In the genomic region with DNA sequence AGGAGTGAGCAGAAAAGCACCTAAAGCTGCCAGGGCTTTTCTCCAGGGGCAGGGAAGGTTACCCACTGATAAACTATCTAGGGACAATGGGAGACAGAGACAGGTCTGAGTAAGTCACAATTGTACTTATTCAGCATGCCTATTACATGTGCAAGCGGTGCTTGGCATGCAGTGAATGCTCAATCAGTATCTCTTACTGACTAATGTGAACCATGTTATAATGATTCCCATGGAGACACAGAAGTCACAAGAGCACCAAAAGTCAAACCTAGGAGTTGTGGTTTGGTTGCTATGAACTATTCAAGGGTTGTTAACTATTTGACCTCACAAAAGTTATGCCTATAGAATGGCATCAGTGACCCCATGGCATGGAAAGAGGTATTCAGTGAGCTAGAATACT, we compare ENCODE assay signal across 17 cellular contexts. TPM values are rescaled to one million over a fixed set of nuclear protein-coding genes. Genes with fewer than 3 reads are reported as not detected.
DNase-seq lines count a peak whose midpoint lies in the region; ATAC-seq, FAIRE-seq and TF ChIP-seq lines count a peak whose summit lies in the region.
"Had no signal": no experiment of that assay in that cellular context is flagged by ENCODE, and none has a peak within 500 bp of the region (broad histone marks: within the 10 kb centered on the region; RNA-seq: fewer than 3 reads in every experiment).

No MANE protein-coding gene starts in this region.

- no peak for TF ChIP-seq EP300 in GM12878 (IDR thresholded peaks at IDR 0.05; ENCODE audit: borderline replicate concordance in 1 of 2, control insufficient read depth in 1 of 2, low read depth in 2 of 2, low read length in 2 of 2)

- H3K79me2 ChIP-seq in GM12878 (ENCODE audit: control insufficient read depth, insufficient read depth, low read length), result no peaks in the 10 kb centered on the region

- CTCF ChIA-PET in activated CD4-positive, alpha-beta T cell treated with anti-CD3 and anti-CD28 coated beads for 36 hours (lab: Charles Lee), result interaction anchor here (1.1 to 10.4 kb wide), 6 partner anchors 16 to 104 kb away, joined by 3 to 145 read pairs (median 12); a partner anchor contains a TSS
- CTCF ChIA-PET in GM12878 (lab: Yijun Ruan, JAX) (interaction anchor here (0.9 to 1.8 kb wide), 5 partner anchors 10 to 74 kb away, joined by 4 to 7 read pairs (median 4); no protein-coding TSS in a partner anchor), A673 (lab: Charles Lee) (no interaction called here)

- in situ Hi-C loops in GM12878 (cut with MboI), result no loop called here

- SMC1A ChIA-PET in GM12878 (lab: Charles Lee; ENCODE audit: uncharacterized antibody, unreplicated experiment), result interaction anchor here (0.8 to 42.6 kb wide), 10 partner anchors 4 to 72 kb away, joined by 3 to 1803 read pairs (median 4); no protein-coding TSS in a partner anchor

- H3K36me3 Mint-ChIP-seq in activated CD4-positive, alpha-beta T cell treated with anti-CD3 and anti-CD28 coated beads for 36 hours (ENCODE audit: low read depth), result peaks cover 4% of the 10 kb centered on the region
- H3K36me3 Mint-ChIP-seq in activated naive CD8-positive, alpha-beta T cell treated with anti-CD3 and anti-CD28 coated beads, Interleukin-2, amount 10 ng/mL, durations not matched to agents 7 days and 5 days, result no peaks in the 10 kb centered on the region
- H3K36me3 Mint-ChIP-seq in activated naive CD8-positive, alpha-beta T cell treated with anti-CD3 and anti-CD28 coated beads for 36 hours, result no peaks in the 10 kb centered on the region
- H3K36me3 Mint-ChIP-seq: CD4-positive, CD25-positive, alpha-beta regulatory T cell had no signal

- RAD21 ChIA-PET in GM12878 (lab: Charles Lee; ENCODE audit: unreplicated experiment), result interaction anchor here (1.1 to 23.9 kb wide), 4 partner anchors 35 to 85 kb away, joined by 3 to 322 read pairs (median 6); a partner anchor contains a TSS

- intact Hi-C loops in activated CD4-positive, alpha-beta T cell treated with anti-CD3 and anti-CD28 coated beads for 36 hours (cut with DNase I, micrococcal nuclease), result loop anchor here in 1 of 2 experiments (10.0 kb wide), 1 partner anchor 1010 kb away; no protein-coding TSS in a partner anchor
- intact Hi-C loops in GM12878 (cut with micrococcal nuclease; ENCODE audit: unreplicated experiment) (no loop called here), A673 (cut with micrococcal nuclease; ENCODE audit: unreplicated experiment) (no loop called here)

- H3K4me3 Mint-ChIP-seq in activated CD4-positive, alpha-beta T cell treated with anti-CD3 and anti-CD28 coated beads for 36 hours, result no peak overlapping the region
- no peak overlapping the region for H3K4me3 Mint-ChIP-seq in activated naive CD8-positive, alpha-beta T cell treated with anti-CD3 and anti-CD28 coated beads, Interleukin-2, amount 10 ng/mL, durations not matched to agents 7 days and 5 days
- no peak overlapping the region for H3K4me3 Mint-ChIP-seq in activated naive CD8-positive, alpha-beta T cell treated with anti-CD3 and anti-CD28 coated beads for 36 hours
- H3K4me3 Mint-ChIP-seq: CD4-positive, CD25-positive, alpha-beta regulatory T cell had no signal

- POLR2A ChIA-PET in activated CD4-positive, alpha-beta T cell treated with anti-CD3 and anti-CD28 coated beads for 36 hours (lab: Charles Lee), result interaction anchor here (0.6 kb wide), 1 partner anchor 37 kb away, joined by 3 read pairs; no protein-coding TSS in a partner anchor
- POLR2A ChIA-PET in activated naive CD8-positive, alpha-beta T cell treated with anti-CD3 and anti-CD28 coated beads, Interleukin-2, amount 10 ng/mL, durations not matched to agents 7 days and 5 days (lab: Charles Lee), result interaction anchor here (1.4 to 1.5 kb wide), 2 partner anchors 38 to 75 kb away, joined by 3 to 4 read pairs; no protein-coding TSS in a partner anchor
- POLR2A ChIA-PET in GM12878 (lab: Charles Lee), result no interaction called here
- POLR2A ChIA-PET in A673 (lab: Charles Lee; ENCODE audit: low non-redundant PET), result no interaction called here

- DNase-seq in activated CD4-positive, alpha-beta T cell treated with anti-CD3 and anti-CD28 coated beads for 36 hours, result no peak
- DNase-seq in activated CD4-positive, alpha-beta T cell treated with anti-CD3 and anti-CD28 coated beads, Interleukin-2, amount 50 U/mL, for 4 hours, result no peak
- no peak for DNase-seq in activated naive CD8-positive, alpha-beta T cell treated with anti-CD3 and anti-CD28 coated beads, Interleukin-2, amount 10 ng/mL, durations not matched to agents 7 days and 5 days
- DNase-seq in activated naive CD8-positive, alpha-beta T cell treated with anti-CD3 and anti-CD28 coated beads for 36 hours, result no peak
- DNase-seq in GM12878 (ENCODE audit: low read depth, low spot score) (no peak), A673 (ENCODE audit: low spot score) (no peak)
- DNase-seq in stimulated activated CD4-positive, alpha-beta T cell treated with anti-CD3 and anti-CD28 coated beads, Interleukin-15, amount 100 ng/mL, for 24 hours, result no peak
- DNase-seq: CD4-positive, CD25-positive, alpha-beta regulatory T cell; DMS53; GM23248 had no signal

- TF ChIP-seq POLR2A in GM12878 (IDR thresholded peaks at IDR 0.05; ENCODE audit: low read depth, low read length), result no peak

- H3K27ac Mint-ChIP-seq in activated CD4-positive, alpha-beta T cell treated with anti-CD3 and anti-CD28 coated beads for 36 hours, result peak overlapping the region; percentile 44
- H3K27ac Mint-ChIP-seq in activated naive CD8-positive, alpha-beta T cell treated with anti-CD3 and anti-CD28 coated beads, Interleukin-2, amount 10 ng/mL, durations not matched to agents 7 days and 5 days, result peak overlapping the region; percentile 15
- H3K27ac Mint-ChIP-seq in activated naive CD8-positive, alpha-beta T cell treated with anti-CD3 and anti-CD28 coated beads for 36 hours, result no peak overlapping the region
- H3K27ac Mint-ChIP-seq: CD4-positive, CD25-positive, alpha-beta regulatory T cell had no signal

- no peaks in the 10 kb centered on the region for H3K9me3 Mint-ChIP-seq in activated CD4-positive, alpha-beta T cell treated with anti-CD3 and anti-CD28 coated beads for 36 hours (ENCODE audit: low read depth)
- H3K9me3 Mint-ChIP-seq in activated naive CD8-positive, alpha-beta T cell treated with anti-CD3 and anti-CD28 coated beads, Interleukin-2, amount 10 ng/mL, durations not matched to agents 7 days and 5 days, result no peaks in the 10 kb centered on the region
- H3K9me3 Mint-ChIP-seq in activated naive CD8-positive, alpha-beta T cell treated with anti-CD3 and anti-CD28 coated beads for 36 hours, result peaks cover 1% of the 10 kb centered on the region

- no peak overlapping the region for H3K4me2 ChIP-seq in GM12878 (ENCODE audit: control insufficient read depth, insufficient read depth)
- H3K4me2 ChIP-seq: BLaER1 treated with 17β-estradiol and CSF1 and Interleukin-3, amounts not matched to agents 10 nM and 100 nM had no signal

- no peaks in the 10 kb centered on the region for H4K20me1 ChIP-seq in GM12878 (ENCODE audit: control insufficient read depth, insufficient read depth)
- H4K20me1 ChIP-seq: BLaER1 treated with 17β-estradiol and CSF1 and Interleukin-3, amounts not matched to agents 10 nM and 100 nM had no signal

- H3K27ac ChIP-seq in GM12878 (ENCODE audit: control insufficient read depth, insufficient read depth) (no peak overlapping the region), A673 (ENCODE audit: low read depth, low read length, poor library complexity, severe bottlenecking) (no peak overlapping the region)
- H3K27ac ChIP-seq: 22Rv1; BLaER1 treated with 17β-estradiol and CSF1 and Interleukin-3, amounts not matched to agents 10 nM and 100 nM; GM23248 had no signal

- H2AFZ ChIP-seq in GM12878 (ENCODE audit: control insufficient read depth, low read depth, low read length), result no peak overlapping the region
- H2AFZ ChIP-seq: GM23248 had no signal

- ATAC-seq in activated CD4-positive, alpha-beta T cell treated with anti-CD3 and anti-CD28 coated beads for 36 hours, result no peak
- no peak for ATAC-seq in activated naive CD8-positive, alpha-beta T cell treated with anti-CD3 and anti-CD28 coated beads, Interleukin-2, amount 10 ng/mL, durations not matched to agents 7 days and 5 days (ENCODE audit: low read depth)
- ATAC-seq in GM12878, result peak; percentile 47
- ATAC-seq: HCT116, HepG2 had no signal

- H3K9me3 ChIP-seq in GM12878 (replicated peaks; ENCODE audit: control insufficient read depth, insufficient read depth, low read length), result no peaks in the 10 kb centered on the region
- H3K9me3 ChIP-seq in A673 (ENCODE audit: low read depth, low read length, poor library complexity, severe bottlenecking), result no peaks in the 10 kb centered on the region

- H3K27me3 Mint-ChIP-seq in activated CD4-positive, alpha-beta T cell treated with anti-CD3 and anti-CD28 coated beads for 36 hours, result no peaks in the 10 kb centered on the region
- H3K27me3 Mint-ChIP-seq in activated naive CD8-positive, alpha-beta T cell treated with anti-CD3 and anti-CD28 coated beads, Interleukin-2, amount 10 ng/mL, durations not matched to agents 7 days and 5 days, result no peaks in the 10 kb centered on the region
- no peaks in the 10 kb centered on the region for H3K27me3 Mint-ChIP-seq in activated naive CD8-positive, alpha-beta T cell treated with anti-CD3 and anti-CD28 coated beads for 36 hours

- TF ChIP-seq RAD21 in GM12878 (IDR thresholded peaks at IDR 0.05; ENCODE audit: insufficient read depth, low read depth, low read length), result no peak

- WGBS in GM12878 (ENCODE audit: insufficient coverage, insufficient replicate concordance, low lambda C conversion rate, missing lambda C conversion rate), result 96% methylated on average over 1 of the region's 1 CpG

- H3K4me3 ChIP-seq in GM12878, result no peak overlapping the region
- H3K4me3 ChIP-seq in A673 (ENCODE audit: low read depth, low read length, poor library complexity, severe bottlenecking), result no peak overlapping the region
- H3K4me3 ChIP-seq: BLaER1 treated with 17β-estradiol and CSF1 and Interleukin-3, amounts not matched to agents 10 nM and 100 nM; GM23248 had no signal

- H3K27me3 ChIP-seq in GM12878 (replicated peaks in 1 of 2; ENCODE audit: control insufficient read depth in 2 of 2, insufficient read depth in 2 of 2, low read length in 1 of 2), result no peaks in the 10 kb centered on the region
- H3K27me3 ChIP-seq in A673 (replicated peaks; ENCODE audit: insufficient read depth, low read depth, low read length, poor library complexity), result peaks cover 27% of the 10 kb centered on the region
- H3K27me3 ChIP-seq: BLaER1 treated with 17β-estradiol and CSF1 and Interleukin-3, amounts not matched to agents 10 nM and 100 nM had no signal

- H3K36me3 ChIP-seq in GM12878 (ENCODE audit: control insufficient read depth in 2 of 2, insufficient read depth in 2 of 2, low read length in 1 of 2), result no peaks in the 10 kb centered on the region
- no peaks in the 10 kb centered on the region for H3K36me3 ChIP-seq in A673 (ENCODE audit: insufficient read depth, low read length, poor library complexity, severe bottlenecking)
- H3K36me3 ChIP-seq: BLaER1 treated with 17β-estradiol and CSF1 and Interleukin-3, amounts not matched to agents 10 nM and 100 nM had no signal

- TF ChIP-seq CTCF in GM12878 (IDR thresholded peaks at IDR 0.05 in 2 of 3, conservative IDR thresholded peaks at IDR 0.05 in 1 of 3; ENCODE audit: control insufficient read depth in 2 of 3, extremely low read depth in 1 of 3, insufficient read depth in 1 of 3, low read depth in 3 of 3, low read length in 3 of 3) (no peak), A673 (conservative IDR thresholded peaks at IDR 0.05; ENCODE audit: low read depth, low read length) (no peak)

- FAIRE-seq in GM12878 (lab: Jason Lieb, UNC), result no peak
- FAIRE-seq: GM12891, H54, HepG2 had no signal

- BruUV-seq in GM12878 (replicated peaks; lab: Mats Ljungman, UMichigan), result no TSS peak
- BruUV-seq in A673 (replicated peaks; lab: Mats Ljungman, UMichigan), result no TSS peak

- H3K9ac ChIP-seq in GM12878 (ENCODE audit: control insufficient read depth, insufficient read depth, low read length), result no peak overlapping the region
- H3K9ac ChIP-seq: BLaER1 treated with 17β-estradiol and CSF1 and Interleukin-3, amounts not matched to agents 10 nM and 100 nM; GM23248 had no signal

- H3K4me1 ChIP-seq in GM12878 (ENCODE audit: control insufficient read depth, insufficient read depth, low read length) (no peaks in the 10 kb centered on the region), A673 (ENCODE audit: insufficient read depth, low read length, poor library complexity, severe bottlenecking) (no peaks in the 10 kb centered on the region)

- peaks cover 47% of the 10 kb centered on the region for H3K4me1 Mint-ChIP-seq in activated CD4-positive, alpha-beta T cell treated with anti-CD3 and anti-CD28 coated beads for 36 hours
- peaks cover 47% of the 10 kb centered on the region for H3K4me1 Mint-ChIP-seq in activated naive CD8-positive, alpha-beta T cell treated with anti-CD3 and anti-CD28 coated beads, Interleukin-2, amount 10 ng/mL, durations not matched to agents 7 days and 5 days
- H3K4me1 Mint-ChIP-seq in activated naive CD8-positive, alpha-beta T cell treated with anti-CD3 and anti-CD28 coated beads for 36 hours, result peaks cover 36% of the 10 kb centered on the region

RNA-seq across cellular contexts. Expression of a gene that starts 50.0 kb away (rescaled TPM):
- 100 to 1,000 TPM; 102 to 120 TPM for total RNA-seq in activated CD4-positive, alpha-beta T cell treated with anti-CD3 and anti-CD28 coated beads for 36 hours
- total RNA-seq in activated naive CD8-positive, alpha-beta T cell treated with anti-CD3 and anti-CD28 coated beads, Interleukin-2, amount 10 ng/mL, durations not matched to agents 7 days and 5 days, result 100 to 1,000 TPM; 175 to 179 TPM
- 10 to 100 TPM; 42.7 to 46.6 TPM for total RNA-seq in activated naive CD8-positive, alpha-beta T cell treated with anti-CD3 and anti-CD28 coated beads for 36 hours
- total RNA-seq in GM12878 (2013; cell fraction: nucleolus; rRNA removed), result 151 and 158 TPM in 2 replicates
- 27.4 and 31.3 TPM in 2 replicates for total RNA-seq in GM12878 (2014; rRNA removed)
- 23.5 and 23.8 TPM in 2 replicates for total RNA-seq in GM12878 (2014; rRNA removed; fragmentation: Illumina TruSeq; extraction: Trizol)
- total RNA-seq in GM12878 (2021), result 25.5 and 29.3 TPM in 2 replicates
- polyA plus RNA-seq in GM12878 (2011; ENCODE audit: low read depth), result 5.6 TPM
- polyA plus RNA-seq in GM12878 (2011; rRNA removed), result 234 and 259 TPM in 2 replicates
- 137 and 158 TPM in 2 replicates for polyA plus RNA-seq in GM12878 (2011; cell fraction: cytosol; rRNA removed)
- polyA plus RNA-seq in GM12878 (2011; cell fraction: nucleus; rRNA removed), result 185 and 295 TPM in 2 replicates
- polyA plus RNA-seq in GM12878 (2012), result 5.8 and 12.5 TPM in 2 replicates
- 26.0 and 32.7 TPM in 2 replicates for polyA plus RNA-seq in GM12878 (2014; fragmentation: Illumina TruSeq; extraction: Trizol)
- 1 to 10 TPM; 5.6 to 6.2 TPM for polyA plus RNA-seq in GM12878 (2014; fragmentation: Nextera tagmentation; extraction: Ambion mirVana)
- 17.0 and 18.3 TPM in 2 replicates for polyA plus RNA-seq in GM12878 (2014; rRNA removed)
- 10 to 100 TPM in 1 of 2 experiments, 1 to 10 TPM in 1; 9.9 to 13.3 TPM for polyA plus RNA-seq in GM12878 (2016; fragmentation: Nextera tagmentation; extraction: Ambion mirVana)
- 397 and 409 TPM in 2 replicates for polyA minus RNA-seq in GM12878 (2011; rRNA and poly(A)+ RNA removed)
- polyA minus RNA-seq in GM12878 (2011; cell fraction: cytosol; rRNA and poly(A)+ RNA removed), result 114 and 130 TPM in 2 replicates
- 267 and 279 TPM in 2 replicates for polyA minus RNA-seq in GM12878 (2011; cell fraction: nucleus; rRNA and poly(A)+ RNA removed)
- not detected in 2 replicates for total RNA-seq in A673 (2021)
- total RNA-seq: G401 had no signal
- polyA plus RNA-seq: HepG2 had no signal

Comparison
In these comparisons a context has a peak if more than half of its experiments do, and no peak if none do; other contexts are left out.
1. RNA of a gene that starts 50.0 kb away (total RNA-seq): 175 to 179 TPM in activated naive CD8-positive, alpha-beta T cell treated with anti-CD3 and anti-CD28 coated beads, Interleukin-2, amount 10 ng/mL, durations not matched to agents 7 days and 5 days, 102 to 120 TPM in activated CD4-positive, alpha-beta T cell treated with anti-CD3 and anti-CD28 coated beads for 36 hours, 42.7 to 46.6 TPM in activated naive CD8-positive, alpha-beta T cell treated with anti-CD3 and anti-CD28 coated beads for 36 hours and 23.5 to 158 TPM in GM12878; not detected in A673; every median in the first group is over 10 times any median in the second.
2. POLR2A ChIA-PET loops: an anchor here in activated CD4-positive, alpha-beta T cell treated with anti-CD3 and anti-CD28 coated beads for 36 hours (0.6 kb wide) and activated naive CD8-positive, alpha-beta T cell treated with anti-CD3 and anti-CD28 coated beads, Interleukin-2, amount 10 ng/mL, durations not matched to agents 7 days and 5 days (1.4 to 1.5 kb wide); none called in GM12878 and A673.